16 cellular contexts compared by ENCODE assay signal in genomic region chr5:140324834-140325195, GRCh38. TPM values are rescaled to one million over a fixed set of nuclear protein-coding genes. Genes with fewer than 3 reads are reported as not detected.
DNase-seq lines count a peak whose midpoint lies in the region; ATAC-seq, FAIRE-seq and TF ChIP-seq lines count a peak whose summit lies in the region.
"Had no signal": no experiment of that assay in that cellular context is flagged by ENCODE, and none has a peak within 500 bp of the region (broad histone marks: within the 10 kb centered on the region; RNA-seq: fewer than 3 reads in every experiment).

No MANE protein-coding gene starts in this region.

- H3K4me2 ChIP-seq in smooth muscle cell = peak overlapping the region; percentile 66

- TF ChIP-seq CTCF in VCaP (conservative IDR thresholded peaks at IDR 0.05) (no peak), kidney (IDR thresholded peaks at IDR 0.05; ENCODE audit: borderline replicate concordance, extremely low read depth, insufficient read depth) (no peak), smooth muscle cell (IDR thresholded peaks at IDR 0.05; ENCODE audit: borderline replicate concordance, insufficient read depth, poor library complexity, severe bottlenecking) (no peak)

- H3K27me3 Mint-ChIP-seq in activated CD8-positive, alpha-beta memory T cell treated with anti-CD3 and anti-CD28 coated beads, Interleukin-2, amount 10 ng/mL, durations not matched to agents 7 days and 5 days = peaks cover 6% of the 10 kb centered on the region

- H3K4me1 ChIP-seq in kidney (ENCODE audit: control insufficient read depth in 1 of 2, insufficient read depth in 1 of 2, low read depth in 1 of 2, low read length in 2 of 2) (peaks cover 9 to 19% of the 10 kb centered on the region in 2 donors), smooth muscle cell (ENCODE audit: low read depth) (peaks cover 20% of the 10 kb centered on the region)

- no peak overlapping the region for H3K4me3 ChIP-seq in kidney (ENCODE audit: low read length in 2 of 2)
- no peak overlapping the region for H3K4me3 ChIP-seq in smooth muscle cell

- H3K4me1 Mint-ChIP-seq in activated CD8-positive, alpha-beta memory T cell treated with anti-CD3 and anti-CD28 coated beads, Interleukin-2, amount 10 ng/mL, durations not matched to agents 7 days and 5 days = peaks cover 2% of the 10 kb centered on the region
- H3K4me1 Mint-ChIP-seq: immature natural killer cell had no signal

- H3K9ac ChIP-seq in kidney (ENCODE audit: low read length in 2 of 2) (no peak overlapping the region), smooth muscle cell (ENCODE audit: low read depth) (no peak overlapping the region)

- no peaks in the 10 kb centered on the region for H3K36me3 Mint-ChIP-seq in activated CD8-positive, alpha-beta memory T cell treated with anti-CD3 and anti-CD28 coated beads, Interleukin-2, amount 10 ng/mL, durations not matched to agents 7 days and 5 days
- H3K36me3 Mint-ChIP-seq: immature natural killer cell had no signal

- no peak overlapping the region for H2AFZ ChIP-seq in smooth muscle cell (ENCODE audit: low read depth)

- intact Hi-C loops in kidney (cut with DNase I) = no loop called here

- H3K36me3 ChIP-seq in kidney (ENCODE audit: control insufficient read depth in 1 of 2, insufficient read depth in 2 of 2, low read length in 2 of 2) = no peaks in the 10 kb centered on the region
- no peaks in the 10 kb centered on the region for H3K36me3 ChIP-seq in smooth muscle cell (ENCODE audit: low read depth)

- peaks cover 5% of the 10 kb centered on the region for H3F3A ChIP-seq in smooth muscle cell (ENCODE audit: low read depth)

- H3K79me2 ChIP-seq in smooth muscle cell (ENCODE audit: low read depth) = no peaks in the 10 kb centered on the region

- no peaks in the 10 kb centered on the region for H3K9me3 Mint-ChIP-seq in activated CD8-positive, alpha-beta memory T cell treated with anti-CD3 and anti-CD28 coated beads, Interleukin-2, amount 10 ng/mL, durations not matched to agents 7 days and 5 days (ENCODE audit: low read depth)
- H3K9me3 Mint-ChIP-seq: H9, immature natural killer cell had no signal

- ATAC-seq in GM21717 (IDR thresholded peaks at IDR 0.05; ENCODE audit: unreplicated experiment) = no peak
- no peak for ATAC-seq in activated CD8-positive, alpha-beta memory T cell treated with anti-CD3 and anti-CD28 coated beads, Interleukin-2, amount 10 ng/mL, durations not matched to agents 7 days and 5 days
- ATAC-seq: activated CD4-positive, CD25-positive, alpha-beta regulatory T cell treated with anti-CD3 and anti-CD28 coated beads, Interleukin-2, amount 50 U/mL, for 24 hours had no signal

- CTCF ChIA-PET in activated CD8-positive, alpha-beta memory T cell treated with anti-CD3 and anti-CD28 coated beads, Interleukin-2, amount 10 ng/mL, durations not matched to agents 7 days and 5 days (lab: Charles Lee) = interaction anchor here (1.1 kb wide), 1 partner anchor 27 kb away, joined by 5 read pairs; no protein-coding TSS in a partner anchor

- H3K27ac Mint-ChIP-seq in activated CD8-positive, alpha-beta memory T cell treated with anti-CD3 and anti-CD28 coated beads, Interleukin-2, amount 10 ng/mL, durations not matched to agents 7 days and 5 days = no peak overlapping the region
- H3K27ac Mint-ChIP-seq: H9, immature natural killer cell had no signal

- FAIRE-seq in kidney (lab: Jason Lieb, UNC) = no peak

- H3K27ac ChIP-seq in VCaP (peak overlapping the region; percentile 100), kidney (ENCODE audit: low read depth in 2 of 2, low read length in 2 of 2) (no peak overlapping the region), smooth muscle cell (ENCODE audit: low read depth) (peak overlapping the region; percentile 96)

- DNase-seq in ELR (ENCODE audit: low read depth) (peak; percentile 53), kidney (peak; percentile 86), smooth muscle cell (lab: John Stamatoyannopoulos, UW; ENCODE audit: unreplicated experiment) (no peak), GF-D8 (lab: John Stamatoyannopoulos, UW) (no peak), ACHN (no peak)
- DNase-seq in activated CD8-positive, alpha-beta memory T cell treated with anti-CD3 and anti-CD28 coated beads, Interleukin-2, amount 10 ng/mL, durations not matched to agents 7 days and 5 days = no peak
- DNase-seq: Caco-2, cerebellar nuclear complex, H9, immature natural killer cell, NCI-H1694, NCI-H774 had no signal

- no peak overlapping the region for H3K4me3 Mint-ChIP-seq in activated CD8-positive, alpha-beta memory T cell treated with anti-CD3 and anti-CD28 coated beads, Interleukin-2, amount 10 ng/mL, durations not matched to agents 7 days and 5 days
- H3K4me3 Mint-ChIP-seq: H9, immature natural killer cell had no signal

- H3K9me3 ChIP-seq in kidney (ENCODE audit: control insufficient read depth in 1 of 2, low read length in 2 of 2) = no peaks in the 10 kb centered on the region
- no peaks in the 10 kb centered on the region for H3K9me3 ChIP-seq in smooth muscle cell (replicated peaks; ENCODE audit: low read depth)

- in situ Hi-C loops in ACHN (cut with HindIII; ENCODE audit: low pct_ligation_motif_present, low pct_unique_long_range_greater_than_20kb, low sequenced_read_pairs) = no loop called here

- H3K27me3 ChIP-seq in smooth muscle cell (ENCODE audit: low read depth) = no peaks in the 10 kb centered on the region

- H4K20me1 ChIP-seq in smooth muscle cell (ENCODE audit: low read depth) = no peaks in the 10 kb centered on the region

- WGBS in smooth muscle cell (ENCODE audit: low lambda C conversion rate) = 17% methylated on average over 1 of the region's 1 CpG

RNA-seq across cellular contexts. Expression of gene HBEGF, which starts 21.6 kb away (rescaled TPM):
- total RNA-seq in kidney = 7.8 TPM
- polyA plus RNA-seq in kidney (ENCODE audit: insufficient read depth, low read depth, low replicate concordance) = 6.0 TPM
- 36.7 and 46.0 TPM in 2 replicates for total RNA-seq in smooth muscle cell
- polyA plus RNA-seq in smooth muscle cell = 33.8 and 37.1 TPM in 2 replicates
- total RNA-seq in activated CD8-positive, alpha-beta memory T cell treated with anti-CD3 and anti-CD28 coated beads, Interleukin-2, amount 10 ng/mL, durations not matched to agents 7 days and 5 days = 10 to 100 TPM; 10.7 to 13.5 TPM

RNA-seq across cellular contexts. Expression of gene PFDN1, which starts 21.9 kb away (rescaled TPM):
- 48.9 TPM for total RNA-seq in kidney
- 85.8 TPM for polyA plus RNA-seq in kidney (ENCODE audit: insufficient read depth, low read depth, low replicate concordance)
- 140 and 154 TPM in 2 replicates for total RNA-seq in smooth muscle cell
- 145 and 159 TPM in 2 replicates for polyA plus RNA-seq in smooth muscle cell
- 10 to 100 TPM; 48.9 to 57.5 TPM for total RNA-seq in activated CD8-positive, alpha-beta memory T cell treated with anti-CD3 and anti-CD28 coated beads, Interleukin-2, amount 10 ng/mL, durations not matched to agents 7 days and 5 days

RNA-seq across cellular contexts. Expression of gene SLC4A9, which starts 35.2 kb away (rescaled TPM):
- total RNA-seq in kidney = 2.5 TPM
- 29.9 TPM for polyA plus RNA-seq in kidney (ENCODE audit: insufficient read depth, low read depth, low replicate concordance)
- not detected in 2 replicates for total RNA-seq in smooth muscle cell
- not detected in 2 replicates for polyA plus RNA-seq in smooth muscle cell
- under 1 TPM; 0.07 to 0.35 TPM for total RNA-seq in activated CD8-positive, alpha-beta memory T cell treated with anti-CD3 and anti-CD28 coated beads, Interleukin-2, amount 10 ng/mL, durations not matched to agents 7 days and 5 days
- total RNA-seq: epithelial cell of proximal tubule had no signal
- polyA plus RNA-seq: immature natural killer cell had no signal

Comparison
In these comparisons a context has a peak if more than half of its experiments do, and no peak if none do; other contexts are left out.
1. DNase-seq: peak in ELR (single experiment) and kidney (single experiment); none in smooth muscle cell (single experiment), GF-D8 (single experiment), ACHN (single experiment) and activated CD8-positive, alpha-beta memory T cell treated with anti-CD3 and anti-CD28 coated beads, Interleukin-2, amount 10 ng/mL, durations not matched to agents 7 days and 5 days (single experiment).
2. H3K27ac ChIP-seq: peak in VCaP (single experiment) and smooth muscle cell (single experiment); none in kidney (0 of 2).